17 cellular contexts compared by ENCODE assay signal in the genomic region with DNA sequence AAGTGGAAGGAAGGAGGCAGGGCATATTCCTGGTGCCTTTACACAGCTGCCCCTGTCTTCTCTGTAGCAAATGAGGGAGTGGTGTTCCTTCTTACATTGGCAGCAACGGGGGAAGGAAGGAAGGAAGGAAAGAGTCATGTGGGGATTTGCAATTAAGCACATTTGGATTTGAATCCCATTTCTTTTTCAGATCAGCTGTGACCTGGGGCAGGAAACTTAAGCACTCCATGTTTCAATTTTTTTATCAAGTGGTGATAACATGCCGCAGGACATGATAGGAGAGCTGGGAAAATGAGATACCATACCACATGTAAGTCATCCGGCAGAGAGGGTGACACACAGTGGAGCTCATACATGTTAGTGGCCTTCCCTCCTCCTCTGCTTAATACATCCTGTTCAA.
DNase-seq lines count a peak whose midpoint lies in the region; ATAC-seq and TF ChIP-seq lines count a peak whose summit lies in the region.
"Had no signal": no experiment of that assay in that cellular context is flagged by ENCODE, and none has a peak within 500 bp of the region (broad histone marks: within the 10 kb centered on the region; RNA-seq: fewer than 3 reads in every experiment).

No MANE protein-coding gene starts in this region.

- peaks cover 63% of the 10 kb centered on the region for H3K36me3 Mint-ChIP-seq in nephron progenitor cell (ENCODE audit: low read depth)

- peak; percentile 28 for DNase-seq in BE2C
- peak; percentile 62 for DNase-seq in amniotic epithelial cell (ENCODE audit: low read depth)
- peak; percentile 65 for DNase-seq in foreskin melanocyte
- no peak for DNase-seq in nephron progenitor cell
- no peak for DNase-seq in stimulated activated CD4-positive, alpha-beta T cell treated with anti-CD3 and anti-CD28 coated beads, Interleukin-4, amount 100 ng/mL, for 24 hours
- DNase-seq in NCI-H446 (lab: John Stamatoyannopoulos, UW), result no peak
- no peak for DNase-seq in T1000 (lab: John Stamatoyannopoulos, UW)
- DNase-seq: activated CD4-positive, CD25-positive, alpha-beta regulatory T cell treated with anti-CD3 and anti-CD28 coated beads, Interleukin-2, amount 50 U/mL, for 72 hours; activated effector memory CD4-positive, alpha-beta T cell treated with anti-CD3 and anti-CD28 coated beads, Interleukin-2, amount 50 U/mL, for 16 hours; MV-4-11; NCI-H2081; nucleus accumbens; T-helper 17 cell had no signal

- H3K4me1 ChIP-seq in BE2C, result peaks cover 25% of the 10 kb centered on the region; the same call in 1 of the 2 replicates

- no peaks in the 10 kb centered on the region for H3K27me3 ChIP-seq in BE2C

- no peak overlapping the region for H3K4me3 Mint-ChIP-seq in nephron progenitor cell
- H3K4me3 Mint-ChIP-seq: IgD-negative memory B cell; stimulated activated naive CD8-positive, alpha-beta T cell treated with anti-CD3 and anti-CD28 coated beads, Interleukin-15, Interleukin-2, amounts not matched to agents 100 ng/mL and 50 ng/mL, for 24 hours; T-helper 17 cell had no signal

- H3K4me1 Mint-ChIP-seq in nephron progenitor cell, result peaks cover 8% of the 10 kb centered on the region

- no peaks in the 10 kb centered on the region for H3K9me3 ChIP-seq in BE2C

- H3K27ac Mint-ChIP-seq in nephron progenitor cell, result peak overlapping the region; percentile 80
- H3K27ac Mint-ChIP-seq: IgD-negative memory B cell; stimulated activated naive CD8-positive, alpha-beta T cell treated with anti-CD3 and anti-CD28 coated beads, Interleukin-15, Interleukin-2, amounts not matched to agents 100 ng/mL and 50 ng/mL, for 24 hours; T-helper 17 cell had no signal

- no peaks in the 10 kb centered on the region for H3K9me3 Mint-ChIP-seq in nephron progenitor cell
- H3K9me3 Mint-ChIP-seq: stimulated activated naive CD8-positive, alpha-beta T cell treated with anti-CD3 and anti-CD28 coated beads, Interleukin-15, Interleukin-2, amounts not matched to agents 100 ng/mL and 50 ng/mL, for 24 hours had no signal

- ATAC-seq in HG03280 (IDR thresholded peaks at IDR 0.05; ENCODE audit: unreplicated experiment), result no peak
- ATAC-seq: HCT116, T-helper 17 cell had no signal

- no peak overlapping the region for H3K4me3 ChIP-seq in BE2C (ENCODE audit: low read depth, low read length)

- H3K36me3 ChIP-seq in BE2C, result peaks cover 28% of the 10 kb centered on the region

- TF ChIP-seq CTCF in BE2C (IDR thresholded peaks at IDR 0.05; ENCODE audit: low read depth, low read length) (no peak), nephron progenitor cell (IDR thresholded peaks at IDR 0.05) (no peak)

- no peaks in the 10 kb centered on the region for H3K27me3 Mint-ChIP-seq in nephron progenitor cell (ENCODE audit: low read depth, poor library complexity)
- H3K27me3 Mint-ChIP-seq: IgD-negative memory B cell; stimulated activated naive CD8-positive, alpha-beta T cell treated with anti-CD3 and anti-CD28 coated beads, Interleukin-15, Interleukin-2, amounts not matched to agents 100 ng/mL and 50 ng/mL, for 24 hours; T-helper 17 cell had no signal

Comparison
In these comparisons a context has a peak if more than half of its experiments do, and no peak if none do; other contexts are left out.
1. DNase-seq: peak in BE2C (single experiment), amniotic epithelial cell (single experiment) and foreskin melanocyte (single experiment); none in nephron progenitor cell (single experiment), stimulated activated CD4-positive, alpha-beta T cell treated with anti-CD3 and anti-CD28 coated beads, Interleukin-4, amount 100 ng/mL, for 24 hours (single experiment), NCI-H446 (0 of 2) and T1000 (single experiment).